In genomic region chr1:116909511-116910378, GRCh38 we compare ENCODE assay signal across 8 cellular contexts. TPM values are rescaled to one million over a fixed set of nuclear protein-coding genes. Genes with fewer than 3 reads are reported as not detected.
A peak's percentile ranks its signal among the peaks of the same experiment; 100 is the strongest.
DNase-seq lines count a peak whose midpoint lies in the region; ATAC-seq, FAIRE-seq and TF ChIP-seq lines count a peak whose summit lies in the region.

Gene PTGFRN (plus strand): TSS chr1:116909916. CDS start chr1:116910204, 288 bp downstream.

- H2BK15ac ChIP-seq in mesendoderm (replicated peaks; ENCODE audit: low read depth) = peak within 1 kb of the TSS; percentile 48

- H4K5ac ChIP-seq in mesendoderm (ENCODE audit: low read length) = no peak within 1 kb of the TSS

- H3K27me3 Mint-ChIP-seq in activated CD8-positive, alpha-beta T cell treated with anti-CD3 and anti-CD28 coated beads for 36 hours = peaks cover 2% of the 10 kb centered on the region

- H3K27ac Mint-ChIP-seq in activated CD8-positive, alpha-beta T cell treated with anti-CD3 and anti-CD28 coated beads for 36 hours = peak within 1 kb of the TSS; percentile 13

- H4K20me1 ChIP-seq in endothelial cell of umbilical vein (replicated peaks; ENCODE audit: control insufficient read depth, extremely low read depth, insufficient read depth, low read length) = no peaks in the 10 kb centered on the region

- no peaks in the 10 kb centered on the region for H3K9me1 ChIP-seq in endothelial cell of umbilical vein (replicated peaks; ENCODE audit: control insufficient read depth, extremely low read depth, insufficient read depth, low read length)

- no peaks in the 10 kb centered on the region for H3K9me3 ChIP-seq in endothelial cell of umbilical vein (replicated peaks; ENCODE audit: control insufficient read depth, insufficient read depth, low read length)

- DNase-seq in Daoy (ENCODE audit: low read depth) (peak; percentile 84), NCI-H1105 treated with DMSO at 0.1 percent for 48 hours (lab: John Stamatoyannopoulos, UW) (peak; percentile 53), endothelial cell of umbilical vein (ENCODE audit: low read depth, low spot score) (peak; percentile 62), mesendoderm (peak; percentile 93), GF-D8 (lab: John Stamatoyannopoulos, UW) (no peak)
- peak; percentile 25 for DNase-seq in activated CD8-positive, alpha-beta T cell treated with anti-CD3 and anti-CD28 coated beads for 36 hours
- peak; percentile 10 for DNase-seq in stimulated activated naive CD4-positive, alpha-beta T cell treated with Interleukin-2 at 50 U/mL for 16 hours (lab: John Stamatoyannopoulos, UW)

- peak within 1 kb of the TSS; percentile 84 for H2AFZ ChIP-seq in endothelial cell of umbilical vein (ENCODE audit: low read depth, low read length)

- H3K79me2 ChIP-seq in endothelial cell of umbilical vein (ENCODE audit: control insufficient read depth, insufficient read depth, low read length) (no peaks in the 10 kb centered on the region), mesendoderm (ENCODE audit: control insufficient read depth, insufficient read depth, low read length) (peaks cover 39% of the 10 kb centered on the region)

- no peak within 1 kb of the TSS for H2AK5ac ChIP-seq in mesendoderm (ENCODE audit: low read length)

- H3K9me3 Mint-ChIP-seq in activated CD8-positive, alpha-beta T cell treated with anti-CD3 and anti-CD28 coated beads for 36 hours = no peaks in the 10 kb centered on the region

- peak within 1 kb of the TSS; percentile 57 for H4K8ac ChIP-seq in mesendoderm (ENCODE audit: low read depth, low read length)

- H3K79me1 ChIP-seq in mesendoderm (ENCODE audit: low read length) = peaks cover 22% of the 10 kb centered on the region

- peak within 1 kb of the TSS; percentile 86 for H3K4ac ChIP-seq in mesendoderm (ENCODE audit: low read depth, low read length)

- no peak for TF ChIP-seq CTCF in activated CD8-positive, alpha-beta T cell treated with anti-CD3 and anti-CD28 coated beads for 36 hours (IDR thresholded peaks at IDR 0.05)
- no peak for TF ChIP-seq CTCF in endothelial cell of umbilical vein (IDR thresholded peaks at IDR 0.05; ENCODE audit: extremely low read depth in 1 of 2, insufficient read depth in 1 of 2, low read depth in 1 of 2, low read length in 2 of 2)

- BruUV-seq in endothelial cell of umbilical vein (replicated peaks; lab: Mats Ljungman, UMichigan) = no TSS peak

- FAIRE-seq in endothelial cell of umbilical vein (lab: Jason Lieb, UNC) = peak; percentile 80

- ATAC-seq in activated CD8-positive, alpha-beta T cell treated with anti-CD3 and anti-CD28 coated beads for 36 hours = peak; percentile 73
- no peak for ATAC-seq in GM19324 (IDR thresholded peaks at IDR 0.05; ENCODE audit: low FRiP score, unreplicated experiment)

- peak within 1 kb of the TSS; percentile 54 for H3K4me2 ChIP-seq in endothelial cell of umbilical vein (ENCODE audit: insufficient read depth, low read length)
- peak within 1 kb of the TSS; percentile 96 for H3K4me2 ChIP-seq in mesendoderm (ENCODE audit: low read length)

- intact Hi-C loops in activated CD8-positive, alpha-beta T cell treated with anti-CD3 and anti-CD28 coated beads for 36 hours (cut with micrococcal nuclease) = loop anchor here (5.0 kb wide), 1 partner anchor 53 kb away; no protein-coding TSS in a partner anchor
- intact Hi-C loops in endothelial cell of umbilical vein (cut with micrococcal nuclease) = loop anchor here (1.0 to 2.0 kb wide), 3 partner anchors 31 to 147 kb away; no protein-coding TSS in a partner anchor

- H3K4me1 Mint-ChIP-seq in activated CD8-positive, alpha-beta T cell treated with anti-CD3 and anti-CD28 coated beads for 36 hours (ENCODE audit: low read depth) = peaks cover 2% of the 10 kb centered on the region

- no peaks in the 10 kb centered on the region for H3K36me3 Mint-ChIP-seq in activated CD8-positive, alpha-beta T cell treated with anti-CD3 and anti-CD28 coated beads for 36 hours (ENCODE audit: low read depth)

- no peaks in the 10 kb centered on the region for H3K4me1 ChIP-seq in endothelial cell of umbilical vein (ENCODE audit: control insufficient read depth, extremely low read depth, insufficient read depth, low read length)
- peaks cover 14% of the 10 kb centered on the region for H3K4me1 ChIP-seq in mesendoderm (ENCODE audit: control insufficient read depth, low read depth, low read length)

- no peak within 1 kb of the TSS for H3K23ac ChIP-seq in mesendoderm (ENCODE audit: low read length)

- no CpG with 5 or more reads among the region's 86 CpGs for WGBS in mesendoderm (ENCODE audit: extremely low coverage, insufficient coverage, low lambda C conversion rate)

- H3K4me3 ChIP-seq in endothelial cell of umbilical vein (replicated peaks in 1 of 3; ENCODE audit: insufficient read depth in 1 of 3, low read depth in 1 of 3, low read length in 3 of 3) = peak within 1 kb of the TSS; percentile 51 to 62 (median 56)
- H3K4me3 ChIP-seq in mesendoderm (ENCODE audit: low read length) = peak within 1 kb of the TSS; percentile 80

- POLR2A ChIA-PET in activated CD8-positive, alpha-beta T cell treated with anti-CD3 and anti-CD28 coated beads for 36 hours (lab: Charles Lee) = interaction anchor here (0.7 to 1.2 kb wide), 4 partner anchors 8 to 220 kb away, joined by 3 read pairs; no protein-coding TSS in a partner anchor
- POLR2A ChIA-PET in endothelial cell of umbilical vein (lab: Charles Lee) = no interaction called here

- H3K4me3 Mint-ChIP-seq in activated CD8-positive, alpha-beta T cell treated with anti-CD3 and anti-CD28 coated beads for 36 hours = peak within 1 kb of the TSS; percentile 72

- H3K27me3 ChIP-seq in endothelial cell of umbilical vein (ENCODE audit: control insufficient read depth in 2 of 2, insufficient read depth in 2 of 2, low read length in 2 of 2) (no peaks in the 10 kb centered on the region), mesendoderm (ENCODE audit: insufficient read depth, low read length, poor library complexity) (no peaks in the 10 kb centered on the region)

- H3K56ac ChIP-seq in mesendoderm (ENCODE audit: low read length) = peak within 1 kb of the TSS; percentile 97

- peak within 1 kb of the TSS; percentile 54 for H3K9ac ChIP-seq in endothelial cell of umbilical vein (replicated peaks; ENCODE audit: extremely low read depth, insufficient read depth, low read length)
- H3K9ac ChIP-seq in mesendoderm (ENCODE audit: low read length) = peak within 1 kb of the TSS; percentile 90

- dilution Hi-C loops in endothelial cell of umbilical vein (cut with MboI; ENCODE audit: extremely low pct_ligation_motif_present, low sequenced_read_pairs) = no loop called here

- CTCF ChIA-PET in activated CD8-positive, alpha-beta T cell treated with anti-CD3 and anti-CD28 coated beads for 36 hours (lab: Charles Lee) = interaction anchor here (1.2 kb wide), 1 partner anchor 83 kb away, joined by 3 read pairs; no protein-coding TSS in a partner anchor
- CTCF ChIA-PET in endothelial cell of umbilical vein (lab: Charles Lee) = interaction anchor here (1.1 to 1.5 kb wide), 2 partner anchors 32 to 172 kb away, joined by 3 to 5 read pairs; no protein-coding TSS in a partner anchor

- peak within 1 kb of the TSS; percentile 45 for H2BK120ac ChIP-seq in mesendoderm (ENCODE audit: low read depth, low read length)

- peak within 1 kb of the TSS; percentile 96 for H3K18ac ChIP-seq in mesendoderm (ENCODE audit: low read length)

- no peak for TF ChIP-seq POLR2A in endothelial cell of umbilical vein (IDR thresholded peaks at IDR 0.05; ENCODE audit: low read depth, low read length)

- peak within 1 kb of the TSS; percentile 3 for H3K27ac ChIP-seq in endothelial cell of umbilical vein (ENCODE audit: insufficient read depth, low read depth, low read length)
- H3K27ac ChIP-seq in mesendoderm (ENCODE audit: low read depth, low read length) = peak within 1 kb of the TSS; percentile 90

- peak within 1 kb of the TSS; percentile 80 for H2BK5ac ChIP-seq in mesendoderm (ENCODE audit: low read length)

- H3K36me3 ChIP-seq in endothelial cell of umbilical vein (ENCODE audit: control insufficient read depth in 2 of 2, extremely low read depth in 1 of 2, insufficient read depth in 2 of 2, low read length in 2 of 2) (no peaks in the 10 kb centered on the region), mesendoderm (ENCODE audit: control insufficient read depth, insufficient read depth, low read length) (no peaks in the 10 kb centered on the region)

TF ChIP-seq in endothelial cell of umbilical vein, 7 proteins besides CTCF, POLR2A, EP300 and RAD21:
- TF ChIP-seq POLR2AphosphoS5 (IDR thresholded peaks at IDR 0.05; ENCODE audit: insufficient read depth, low read depth, low read length) (no peak), EZH2 (IDR thresholded peaks at IDR 0.05; ENCODE audit: borderline replicate concordance, low read depth, low read length, severe bottlenecking) (no peak), FOS (IDR thresholded peaks at IDR 0.05; ENCODE audit: borderline replicate concordance, insufficient read depth, low read length) (no peak), GATA2 (IDR thresholded peaks at IDR 0.05; ENCODE audit: insufficient read depth, insufficient read length, low read depth, low read length) (no peak), MAX (IDR thresholded peaks at IDR 0.05; ENCODE audit: insufficient read depth, insufficient read length) (no peak), JUN (IDR thresholded peaks at IDR 0.05; ENCODE audit: borderline replicate concordance, insufficient read depth, insufficient read length, low read depth) (no peak), MYC (IDR thresholded peaks at IDR 0.05; ENCODE audit: low read depth, low read length) (no peak)

RNA-seq across cellular contexts. Expression of gene PTGFRN, which starts in this region (rescaled TPM):
- total RNA-seq in Daoy (2014; rRNA removed; shearing (Covaris generic)) = 177 and 219 TPM in 2 replicates
- total RNA-seq in activated CD8-positive, alpha-beta T cell treated with anti-CD3 and anti-CD28 coated beads for 36 hours = 1 to 10 TPM; 7.0 to 8.4 TPM
- 60.7 and 71.6 TPM in 2 replicates for total RNA-seq in endothelial cell of umbilical vein
- 30.6 and 39.6 TPM in 2 replicates for polyA plus RNA-seq in endothelial cell of umbilical vein
- polyA plus RNA-seq in endothelial cell of umbilical vein (2011; cell fraction: cytosol; rRNA removed) = 50.0 and 51.8 TPM in 2 replicates
- 30.1 and 35.3 TPM in 2 replicates for polyA plus RNA-seq in endothelial cell of umbilical vein (2011; cell fraction: nucleus; rRNA removed)
- 65.1 and 90.3 TPM in 2 replicates for polyA plus RNA-seq in endothelial cell of umbilical vein (2012)
- 88.1 and 118 TPM in 2 replicates for polyA minus RNA-seq in endothelial cell of umbilical vein
- polyA minus RNA-seq in endothelial cell of umbilical vein (2011; cell fraction: cytosol; rRNA and poly(A)+ RNA removed) = 12.9 TPM
- polyA minus RNA-seq in endothelial cell of umbilical vein (2011; cell fraction: nucleus; rRNA and poly(A)+ RNA removed) = 25.9 and 39.5 TPM in 2 replicates
- 49.3 TPM for polyA plus RNA-seq in mesendoderm (2013, experiment 1 of 2)
- polyA plus RNA-seq in mesendoderm (2013, experiment 2 of 2) = 46.6 TPM
